Comparison of ENCODE assay signal across 9 cellular contexts in the genomic region with DNA sequence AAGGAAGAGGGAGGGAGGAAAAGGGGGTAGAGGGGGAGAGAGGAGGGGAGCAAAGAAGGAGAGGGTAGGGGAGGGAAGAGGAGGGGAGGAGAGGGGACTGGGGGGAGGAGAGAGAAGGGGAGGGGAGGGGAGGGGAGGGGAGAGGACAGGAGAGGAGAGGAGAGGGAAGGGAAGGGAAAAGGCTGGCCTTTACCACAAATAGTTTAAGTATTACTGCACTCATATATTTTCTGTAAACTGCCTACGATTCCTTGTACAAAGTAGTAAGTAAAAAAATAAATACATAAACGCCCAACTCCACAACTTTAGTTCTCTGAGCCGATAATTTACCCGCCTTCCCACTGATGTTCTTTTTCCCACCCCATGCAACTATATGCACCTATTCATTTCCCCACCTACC. TPM values are rescaled to one million over a fixed set of nuclear protein-coding genes. Genes with fewer than 3 reads are reported as not detected.
"Had no signal": no experiment of that assay in that cellular context is flagged by ENCODE, and none has a peak within 500 bp of the region (broad histone marks: within the 10 kb centered on the region; RNA-seq: fewer than 3 reads in every experiment).

No MANE protein-coding gene starts in this region.

- ATAC-seq: GM23338 had no signal

- H3K4me3 ChIP-seq: GM23338 had no signal

- DNase-seq: H9, HCEC 1CT, IMR-90, KBM-7 had no signal

- FAIRE-seq: H1, H54 had no signal

- H3K4me2 ChIP-seq: GM23338 had no signal

- H2AFZ ChIP-seq: GM23338 had no signal

- H3K27ac ChIP-seq: HL-60 had no signal

RNA-seq across cellular contexts. Expression of a gene that starts 23.7 kb away (rescaled TPM):
- total RNA-seq: H9, HT1080, IMR-90 had no signal
- polyA plus RNA-seq: IMR-90 had no signal
